14 cellular contexts compared by ENCODE assay signal in the genomic region with DNA sequence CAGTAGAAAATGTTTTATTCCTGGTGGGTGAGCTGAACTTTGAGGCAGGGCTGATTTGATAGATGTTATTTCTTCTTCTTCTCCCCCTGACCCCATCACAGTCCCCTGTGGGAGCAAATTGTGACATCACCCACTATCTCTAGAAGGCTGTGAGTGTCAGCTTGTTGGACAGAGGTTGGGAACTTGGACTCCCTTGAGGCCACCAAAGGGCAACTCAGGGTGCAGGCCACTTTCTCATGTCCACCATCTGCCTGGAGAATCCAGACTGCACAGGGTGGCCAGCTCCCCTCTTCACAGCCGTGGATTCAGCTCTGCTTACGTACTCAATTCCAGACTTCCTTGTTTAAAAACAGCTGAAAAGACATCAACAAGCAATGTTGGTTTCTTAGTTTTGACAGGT.
A peak's percentile ranks its signal among the peaks of the same experiment; 100 is the strongest.
DNase-seq lines count a peak whose midpoint lies in the region; ATAC-seq and TF ChIP-seq lines count a peak whose summit lies in the region.
"Had no signal": no experiment of that assay in that cellular context is flagged by ENCODE, and none has a peak within 500 bp of the region (broad histone marks: within the 10 kb centered on the region; RNA-seq: fewer than 3 reads in every experiment).

No MANE protein-coding gene starts in this region.

- H4K20me1 ChIP-seq in osteoblast (ENCODE audit: insufficient read depth, low read length) = no peaks in the 10 kb centered on the region
- H4K20me1 ChIP-seq: BLaER1 treated with 17β-estradiol and CSF1 and Interleukin-3, amounts not matched to agents 10 nM and 100 nM had no signal

- peaks cover 0 to 8% (median 0%) of the 10 kb centered on the region in 12 donors for H3K9me3 ChIP-seq in heart left ventricle
- H3K9me3 ChIP-seq in left ventricle myocardium inferior (replicated peaks) = no peaks in the 10 kb centered on the region
- H3K9me3 ChIP-seq in osteoblast (ENCODE audit: low read depth, low read length) = no peaks in the 10 kb centered on the region

- intact Hi-C loops in heart left ventricle (cut with DNase I) (loop anchor here in 1 of 10 donors (10.0 kb wide), 1 partner anchor 162 kb away; no protein-coding TSS in a partner anchor), left cardiac atrium (cut with DNase I) (no loop called here), left ventricle myocardium inferior (cut with micrococcal nuclease) (no loop called here)

- H3K27me3 ChIP-seq in heart left ventricle (no peaks in the 10 kb centered on the region), left ventricle myocardium inferior (ENCODE audit: low read depth) (no peaks in the 10 kb centered on the region), osteoblast (ENCODE audit: insufficient read depth, low read length) (peaks cover 11% of the 10 kb centered on the region)
- H3K27me3 ChIP-seq: BLaER1 treated with 17β-estradiol and CSF1 and Interleukin-3, amounts not matched to agents 10 nM and 100 nM had no signal

- 78 to 88% (median 84%) methylated on average over 2 of the region's 2 CpGs for WGBS in heart left ventricle, 4 donors

- H3K27ac ChIP-seq in heart left ventricle (no peak overlapping the region), left ventricle myocardium inferior (replicated peaks) (peak overlapping the region; percentile 16), osteoblast (ENCODE audit: low read depth, low read length) (no peak overlapping the region)
- H3K27ac ChIP-seq: BLaER1 treated with 17β-estradiol and CSF1 and Interleukin-3, amounts not matched to agents 10 nM and 100 nM had no signal

- no peak for TF ChIP-seq POLR2A in heart left ventricle (IDR thresholded peaks at IDR 0.05)

- TF ChIP-seq CTCF in heart left ventricle (IDR thresholded peaks at IDR 0.05) = no peak
- TF ChIP-seq CTCF in left ventricle myocardium inferior (IDR thresholded peaks at IDR 0.05; ENCODE audit: borderline replicate concordance) = no peak
- TF ChIP-seq CTCF in osteoblast (IDR thresholded peaks at IDR 0.05; ENCODE audit: extremely low read depth, low read depth, low read length) = no peak

- H3K4me1 ChIP-seq in heart left ventricle (peaks cover 3 to 26% (median 14%) of the 10 kb centered on the region in 12 donors), left ventricle myocardium inferior (peaks cover 17% of the 10 kb centered on the region), osteoblast (ENCODE audit: insufficient read depth, low read length) (no peaks in the 10 kb centered on the region)
- H3K4me1 ChIP-seq: BLaER1 treated with 17β-estradiol and CSF1 and Interleukin-3, amounts not matched to agents 10 nM and 100 nM had no signal

- H2AFZ ChIP-seq in osteoblast (ENCODE audit: low read length) = no peak overlapping the region

- DNase-seq in heart left ventricle (peak in 4 of 5 donors; percentile 36 to 73 (median 40)), left cardiac atrium (no peak), left ventricle myocardium inferior (peak; percentile 41), osteoblast (ENCODE audit: insufficient read length, low spot score, missing footprints) (peak; percentile 58)
- DNase-seq: Calu3; CD8-positive, alpha-beta T cell; DMS79 treated with DMSO at 0.1 percent for 48 hours; GF-D8; H9; IMR-90 had no signal

- H3K4me2 ChIP-seq in osteoblast (ENCODE audit: insufficient read depth, low read length) = no peak overlapping the region
- H3K4me2 ChIP-seq: BLaER1 treated with 17β-estradiol and CSF1 and Interleukin-3, amounts not matched to agents 10 nM and 100 nM had no signal

- H3K36me3 ChIP-seq in heart left ventricle = peaks cover 0 to 21% (median 0%) of the 10 kb centered on the region in 9 donors
- H3K36me3 ChIP-seq in left ventricle myocardium inferior = no peaks in the 10 kb centered on the region
- no peaks in the 10 kb centered on the region for H3K36me3 ChIP-seq in osteoblast (ENCODE audit: insufficient read depth, low read length)

- ATAC-seq in heart left ventricle (peak in 3 of 4 donors; percentile 60 to 69 (median 62)), left cardiac atrium (no peak), GM19328 (IDR thresholded peaks at IDR 0.05; ENCODE audit: unreplicated experiment) (no peak), HG03565 (IDR thresholded peaks at IDR 0.05; ENCODE audit: unreplicated experiment) (no peak), HG02571 (IDR thresholded peaks at IDR 0.05; ENCODE audit: unreplicated experiment) (no peak)
- ATAC-seq: CD8-positive, alpha-beta T cell had no signal

- no peak overlapping the region for H3K4me3 ChIP-seq in heart left ventricle
- no peak overlapping the region for H3K4me3 ChIP-seq in left ventricle myocardium inferior
- H3K4me3 ChIP-seq in osteoblast (ENCODE audit: insufficient read depth, low read length) = no peak overlapping the region
- H3K4me3 ChIP-seq: BLaER1 treated with 17β-estradiol and CSF1 and Interleukin-3, amounts not matched to agents 10 nM and 100 nM had no signal

- no peaks in the 10 kb centered on the region for H3K79me2 ChIP-seq in osteoblast (ENCODE audit: insufficient read depth, low read length)

Comparison
In these comparisons a context has a peak if more than half of its experiments do, and no peak if none do; other contexts are left out.
1. ATAC-seq: peak in heart left ventricle (3 of 4); none in left cardiac atrium (0 of 2), GM19328 (single experiment), HG03565 (single experiment) and HG02571 (single experiment).